ENCODE assay signal across 11 cellular contexts in the genomic region with DNA sequence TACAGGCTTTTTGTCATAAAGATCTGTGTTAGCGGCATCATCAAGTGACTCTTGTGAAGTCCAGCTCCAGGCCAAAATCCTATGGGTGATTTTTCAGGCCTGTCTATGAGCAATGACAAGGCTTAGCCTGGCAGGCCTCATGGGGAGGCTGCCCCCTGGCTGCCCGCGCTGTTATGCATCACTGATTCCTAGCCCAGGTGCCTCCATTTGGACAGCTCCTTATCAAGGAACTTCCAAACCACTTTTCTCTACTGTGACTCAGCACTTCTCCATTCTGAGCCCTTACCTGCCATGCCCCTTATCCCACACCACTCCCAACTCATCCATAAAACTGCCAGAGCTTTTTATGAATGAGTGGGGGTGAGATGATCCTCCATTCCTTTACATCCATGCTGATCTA.
DNase-seq lines count a peak whose midpoint lies in the region; ATAC-seq and TF ChIP-seq lines count a peak whose summit lies in the region.
"Had no signal": no experiment of that assay in that cellular context is flagged by ENCODE, and none has a peak within 500 bp of the region (broad histone marks: within the 10 kb centered on the region; RNA-seq: fewer than 3 reads in every experiment).

No MANE protein-coding gene starts in this region.

- intact Hi-C loops in lower lobe of right lung (cut with DNase I) = no loop called here
- intact Hi-C loops in CD4-positive, alpha-beta memory T cell (cut with micrococcal nuclease) = no loop called here
- intact Hi-C loops in activated CD4-positive, alpha-beta memory T cell treated with anti-CD3 and anti-CD28 coated beads for 36 hours (cut with micrococcal nuclease) = no loop called here

- peaks cover 0 to 1% (median 0%) of the 10 kb centered on the region in 8 donors for H3K9me3 Mint-ChIP-seq in CD4-positive, alpha-beta memory T cell
- H3K9me3 Mint-ChIP-seq in activated CD4-positive, alpha-beta memory T cell treated with anti-CD3 and anti-CD28 coated beads for 36 hours = no peaks in the 10 kb centered on the region
- H3K9me3 Mint-ChIP-seq: memory B cell had no signal

- CTCF ChIA-PET in CD4-positive, alpha-beta memory T cell (lab: Charles Lee; ENCODE audit: partially characterized antibody) = interaction anchor here (0.7 kb wide), 1 partner anchor 145 kb away, joined by 3 read pairs; a partner anchor contains a TSS
- CTCF ChIA-PET in activated CD4-positive, alpha-beta memory T cell treated with anti-CD3 and anti-CD28 coated beads for 36 hours (lab: Charles Lee) = interaction anchor here (2.0 kb wide), 1 partner anchor 145 kb away, joined by 6 read pairs; a partner anchor contains a TSS

- DNase-seq in ELF-1 (ENCODE audit: low read depth, low spot score) (peak; percentile 85), LoVo (ENCODE audit: low spot score) (peak; percentile 62), cardiac fibroblast (ENCODE audit: low read depth in 2 of 2) (no peak), lower lobe of right lung (no peak)
- DNase-seq in CD4-positive, alpha-beta memory T cell = no peak
- DNase-seq in activated CD4-positive, alpha-beta memory T cell treated with anti-CD3 and anti-CD28 coated beads for 36 hours = no peak
- DNase-seq: anterior cingulate cortex, sigmoid colon had no signal

- ATAC-seq in lower lobe of right lung (peak in 1 of 2 donors; percentile 18), GM21423 (IDR thresholded peaks at IDR 0.05; ENCODE audit: unreplicated experiment) (no peak), HG03354 (IDR thresholded peaks at IDR 0.05; ENCODE audit: poor library complexity, severe bottlenecking, unreplicated experiment) (no peak)

- no peak overlapping the region for H3K27ac ChIP-seq in lower lobe of right lung
- no peak overlapping the region for H3K27ac ChIP-seq in CD4-positive, alpha-beta memory T cell (ENCODE audit: low read depth, low read length)
- H3K27ac ChIP-seq: sigmoid colon had no signal

- H3K27me3 Mint-ChIP-seq in CD4-positive, alpha-beta memory T cell = no peaks in the 10 kb centered on the region
- peaks cover 7% of the 10 kb centered on the region for H3K27me3 Mint-ChIP-seq in activated CD4-positive, alpha-beta memory T cell treated with anti-CD3 and anti-CD28 coated beads for 36 hours
- H3K27me3 Mint-ChIP-seq: memory B cell had no signal

- H3K4me1 ChIP-seq in lower lobe of right lung = peaks cover 23% of the 10 kb centered on the region
- H3K4me1 ChIP-seq in CD4-positive, alpha-beta memory T cell (ENCODE audit: insufficient read depth, low read length) = no peaks in the 10 kb centered on the region
- H3K4me1 ChIP-seq: sigmoid colon had no signal

- H3K4me3 ChIP-seq in cardiac fibroblast (replicated peaks in 1 of 2; ENCODE audit: low read depth in 2 of 2, low read length in 2 of 2) (no peak overlapping the region), lower lobe of right lung (no peak overlapping the region)
- no peak overlapping the region for H3K4me3 ChIP-seq in CD4-positive, alpha-beta memory T cell (ENCODE audit: low read length in 2 of 2)
- H3K4me3 ChIP-seq: sigmoid colon had no signal

- POLR2A ChIA-PET in CD4-positive, alpha-beta memory T cell (lab: Charles Lee; ENCODE audit: partially characterized antibody) = no interaction called here
- POLR2A ChIA-PET in activated CD4-positive, alpha-beta memory T cell treated with anti-CD3 and anti-CD28 coated beads for 36 hours (lab: Charles Lee) = no interaction called here

- no peaks in the 10 kb centered on the region for H3K9me3 ChIP-seq in lower lobe of right lung
- no peaks in the 10 kb centered on the region for H3K9me3 ChIP-seq in CD4-positive, alpha-beta memory T cell (ENCODE audit: control insufficient read depth in 1 of 2, low read length in 2 of 2)
- H3K9me3 ChIP-seq: sigmoid colon had no signal

- H3K27ac Mint-ChIP-seq in CD4-positive, alpha-beta memory T cell = no peak overlapping the region
- H3K27ac Mint-ChIP-seq in activated CD4-positive, alpha-beta memory T cell treated with anti-CD3 and anti-CD28 coated beads for 36 hours = no peak overlapping the region
- H3K27ac Mint-ChIP-seq: memory B cell had no signal

- peak; percentile 27 for TF ChIP-seq CTCF in cardiac fibroblast (IDR thresholded peaks at IDR 0.05; ENCODE audit: low read depth, low read length)
- peak; percentile 8 for TF ChIP-seq CTCF in lower lobe of right lung (IDR thresholded peaks at IDR 0.05)

- no peak overlapping the region for H3K4me3 Mint-ChIP-seq in CD4-positive, alpha-beta memory T cell
- H3K4me3 Mint-ChIP-seq in activated CD4-positive, alpha-beta memory T cell treated with anti-CD3 and anti-CD28 coated beads for 36 hours = no peak overlapping the region
- H3K4me3 Mint-ChIP-seq: memory B cell had no signal

- no peaks in the 10 kb centered on the region for H3K36me3 Mint-ChIP-seq in CD4-positive, alpha-beta memory T cell
- no peaks in the 10 kb centered on the region for H3K36me3 Mint-ChIP-seq in activated CD4-positive, alpha-beta memory T cell treated with anti-CD3 and anti-CD28 coated beads for 36 hours
- H3K36me3 Mint-ChIP-seq: memory B cell had no signal

- H3K4me1 Mint-ChIP-seq in CD4-positive, alpha-beta memory T cell = peaks cover 0 to 2% (median 0%) of the 10 kb centered on the region in 4 donors
- no peaks in the 10 kb centered on the region for H3K4me1 Mint-ChIP-seq in activated CD4-positive, alpha-beta memory T cell treated with anti-CD3 and anti-CD28 coated beads for 36 hours (ENCODE audit: low read depth)

- H3K36me3 ChIP-seq in lower lobe of right lung = no peaks in the 10 kb centered on the region
- H3K36me3 ChIP-seq in CD4-positive, alpha-beta memory T cell (ENCODE audit: insufficient read depth, low read length) = no peaks in the 10 kb centered on the region
- H3K36me3 ChIP-seq: sigmoid colon had no signal

- no peaks in the 10 kb centered on the region for H3K27me3 ChIP-seq in lower lobe of right lung (ENCODE audit: low read depth)
- no peaks in the 10 kb centered on the region for H3K27me3 ChIP-seq in CD4-positive, alpha-beta memory T cell (ENCODE audit: insufficient read depth, low read length)
- H3K27me3 ChIP-seq: sigmoid colon had no signal

Comparison
In these comparisons a context has a peak if more than half of its experiments do, and no peak if none do; other contexts are left out.
1. DNase-seq: peak in ELF-1 (single experiment) and LoVo (single experiment); none in cardiac fibroblast (0 of 2), lower lobe of right lung (single experiment), CD4-positive, alpha-beta memory T cell (0 of 5) and activated CD4-positive, alpha-beta memory T cell treated with anti-CD3 and anti-CD28 coated beads for 36 hours (single experiment).